In the genomic region with DNA sequence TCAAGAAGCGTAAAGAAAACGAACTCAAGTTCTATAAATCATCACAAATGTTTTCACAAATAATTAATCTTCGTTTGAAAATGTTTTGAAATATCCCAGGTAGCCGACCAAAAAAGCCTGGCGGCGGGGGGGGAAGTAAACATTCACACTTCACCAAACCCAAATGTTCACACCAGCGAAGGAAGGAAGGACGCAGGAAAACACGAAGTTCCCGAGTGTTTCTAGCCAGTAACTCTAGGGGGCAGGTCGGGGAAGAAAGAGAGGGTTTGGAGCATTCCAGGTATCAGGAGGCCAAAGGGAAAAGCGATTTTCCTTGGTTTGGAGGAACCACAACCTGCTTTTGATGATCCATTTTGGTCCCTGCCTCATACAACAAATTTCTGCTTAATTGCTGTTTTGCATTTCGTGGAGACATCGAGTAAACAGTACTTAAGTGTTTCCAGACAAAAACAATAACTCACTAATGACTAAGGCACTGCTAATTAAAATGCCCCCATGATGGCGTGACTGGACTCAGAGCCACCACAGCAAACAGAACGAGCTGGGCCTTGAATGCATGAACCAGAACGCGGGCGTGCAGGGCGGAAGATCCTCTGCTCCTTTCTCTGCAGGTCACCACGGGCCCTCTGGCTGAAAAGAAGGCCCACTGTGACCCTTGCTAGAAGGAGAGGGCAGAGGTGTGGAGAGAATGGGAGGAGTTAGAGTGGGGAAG, we compare ENCODE assay signal across 13 cellular contexts. TPM values are rescaled to one million over a fixed set of nuclear protein-coding genes. Genes with fewer than 3 reads are reported as not detected.
DNase-seq lines count a peak whose midpoint lies in the region; ATAC-seq and TF ChIP-seq lines count a peak whose summit lies in the region.
"Had no signal": no experiment of that assay in that cellular context is flagged by ENCODE, and none has a peak within 500 bp of the region (broad histone marks: within the 10 kb centered on the region; RNA-seq: fewer than 3 reads in every experiment).

No MANE protein-coding gene starts in this region.

- peaks cover 7% of the 10 kb centered on the region for H3K4me1 ChIP-seq in ovary (ENCODE audit: insufficient read depth)

- 82 to 84% (median 83%) methylated on average over 21 of the region's 21 CpGs for WGBS in ovary, 3 donors

- TF ChIP-seq EP300 in ovary (IDR thresholded peaks at IDR 0.05): no peak

- no peak overlapping the region for H3K4me3 ChIP-seq in ovary
- H3K4me3 ChIP-seq: SK-N-MC had no signal

- H3K9me3 Mint-ChIP-seq in natural killer cell: no peaks in the 10 kb centered on the region
- H3K9me3 Mint-ChIP-seq: activated T-cell treated with anti-CD3 and anti-CD28 coated beads, Interleukin-2, amount 50 U/mL, for 24 hours had no signal

- no peaks in the 10 kb centered on the region for H3K36me3 Mint-ChIP-seq in natural killer cell

- no peak overlapping the region for H3K27ac ChIP-seq in ovary
- H3K27ac ChIP-seq: SK-N-MC had no signal

- H3K36me3 ChIP-seq in ovary: no peaks in the 10 kb centered on the region

- H3K27me3 ChIP-seq in ovary: no peaks in the 10 kb centered on the region

- peaks cover 18 to 28% of the 10 kb centered on the region in 2 donors for H3K27me3 Mint-ChIP-seq in natural killer cell (ENCODE audit: low read depth in 2 of 2)

- intact Hi-C loops in ovary (cut with DNase I) (no loop called here), natural killer cell (cut with micrococcal nuclease) (no loop called here)

- TF ChIP-seq POLR2A in ovary (IDR thresholded peaks at IDR 0.05): no peak

- DNase-seq in EH (ENCODE audit: low read depth): peak; percentile 79
- peak; percentile 51 for DNase-seq in NCI-H69 (lab: John Stamatoyannopoulos, UW)
- DNase-seq in fibroblast of gingiva (ENCODE audit: low read depth): peak; percentile 55
- DNase-seq in renal cortical epithelial cell (ENCODE audit: low read depth): peak; percentile 88
- DNase-seq in NCI-H524 (lab: John Stamatoyannopoulos, UW): no peak
- no peak for DNase-seq in ovary
- no peak for DNase-seq in natural killer cell
- DNase-seq in T-helper 2 cell: no peak
- DNase-seq: activated CD4-positive, CD25-positive, alpha-beta regulatory T cell; activated T-cell treated with anti-CD3 and anti-CD28 coated beads, Interleukin-2, amount 50 U/mL, for 24 hours; hippocampal formation; NCI-H1417 treated with DMSO at 0.1 percent for 48 hours had no signal

- peaks cover 22 to 26% of the 10 kb centered on the region in 2 donors for H3K4me1 Mint-ChIP-seq in natural killer cell

- H3K4me3 Mint-ChIP-seq in natural killer cell: no peak overlapping the region
- H3K4me3 Mint-ChIP-seq: activated T-cell treated with anti-CD3 and anti-CD28 coated beads, Interleukin-2, amount 50 U/mL, for 24 hours had no signal

- H3K27ac Mint-ChIP-seq in natural killer cell: no peak overlapping the region
- H3K27ac Mint-ChIP-seq: activated T-cell treated with anti-CD3 and anti-CD28 coated beads, Interleukin-2, amount 50 U/mL, for 24 hours had no signal

- no peak for TF ChIP-seq CTCF in ovary (IDR thresholded peaks at IDR 0.05)
- TF ChIP-seq CTCF in natural killer cell (IDR thresholded peaks at IDR 0.05): no peak

- ATAC-seq in natural killer cell: no peak

- H3K9me3 ChIP-seq in ovary: no peaks in the 10 kb centered on the region

RNA-seq across cellular contexts. Expression of gene ZFHX3, which starts 16.6 kb away (rescaled TPM):
- total RNA-seq in renal cortical epithelial cell (4.5 and 14.2 TPM in 2 replicates), ovary (10 to 100 TPM in 5 of 7 donors, 1 to 10 TPM in 2; 5.5 to 17.6 (median 12.6) TPM), natural killer cell (1 to 10 TPM; 5.8 to 7.8 (median 7.5) TPM)
- 1 to 10 TPM; 3.4 to 6.5 TPM for polyA plus RNA-seq in ovary

Comparison
In these comparisons a context has a peak if more than half of its experiments do, and no peak if none do; other contexts are left out.
1. DNase-seq: peak in EH (single experiment), NCI-H69 (single experiment), fibroblast of gingiva (single experiment) and renal cortical epithelial cell (single experiment); none in NCI-H524 (0 of 2), ovary (0 of 5), natural killer cell (single experiment) and T-helper 2 cell (0 of 5).